In genomic region chr15:76368135-76368588, GRCh38 we compare ENCODE assay signal across 23 cellular contexts. TPM values are rescaled to one million over a fixed set of nuclear protein-coding genes. Genes with fewer than 3 reads are reported as not detected.
A peak's percentile ranks its signal among the peaks of the same experiment; 100 is the strongest.
DNase-seq lines count a peak whose midpoint lies in the region; TF ChIP-seq lines count a peak whose summit lies in the region.
"Had no signal": no experiment of that assay in that cellular context is flagged by ENCODE, and none has a peak within 500 bp of the region (broad histone marks: within the 10 kb centered on the region; RNA-seq: fewer than 3 reads in every experiment).

No MANE protein-coding gene starts in this region.

- H3K36me3 ChIP-seq in OCI-LY3 (replicated peaks; ENCODE audit: low read depth, low read length) = no peaks in the 10 kb centered on the region
- no peaks in the 10 kb centered on the region for H3K36me3 ChIP-seq in mucosa of rectum (ENCODE audit: control insufficient read depth in 2 of 2, insufficient read depth in 2 of 2, low read length in 2 of 2)
- no peaks in the 10 kb centered on the region for H3K36me3 ChIP-seq in CD8-positive, alpha-beta memory T cell (ENCODE audit: insufficient read depth, low read length)
- no peaks in the 10 kb centered on the region for H3K36me3 ChIP-seq in smooth muscle cell (ENCODE audit: low read depth)
- H3K36me3 ChIP-seq in SK-N-SH (replicated peaks in 1 of 2; ENCODE audit: control insufficient read depth in 1 of 2, insufficient read depth in 2 of 2, low read length in 1 of 2) = peaks cover 0 to 3% of the 10 kb centered on the region in 2 experiments
- H3K36me3 ChIP-seq: HAP-1, MG63 had no signal

- H3K4me3 ChIP-seq in OCI-LY3 (ENCODE audit: low read length) (no peak overlapping the region), fibroblast of the aortic adventitia (ENCODE audit: low read depth, low read length) (peak overlapping the region; percentile 14), mucosa of rectum (ENCODE audit: low read length in 2 of 2) (peak overlapping the region; percentile 16 to 26), smooth muscle cell (no peak overlapping the region), SK-N-SH (ENCODE audit: low read depth in 2 of 2, low read length in 1 of 2) (no peak overlapping the region)
- H3K4me3 ChIP-seq in CD8-positive, alpha-beta memory T cell (ENCODE audit: low read length) = no peak overlapping the region
- H3K4me3 ChIP-seq: HAP-1, MG63, stomach, vagina had no signal

- H2AFZ ChIP-seq in OCI-LY3 (ENCODE audit: low read depth, low read length) (no peak overlapping the region), smooth muscle cell (ENCODE audit: low read depth) (no peak overlapping the region), SK-N-SH (ENCODE audit: low read depth) (no peak overlapping the region)

- no peak overlapping the region for H3K4me3 Mint-ChIP-seq in CD8-positive, alpha-beta memory T cell
- H3K4me3 Mint-ChIP-seq: activated CD4-positive, alpha-beta memory T cell treated with anti-CD3 and anti-CD28 coated beads, Interleukin-2, amount 10 ng/mL, durations not matched to agents 7 days and 5 days; activated naive CD8-positive, alpha-beta T cell treated with anti-CD3 and anti-CD28 coated beads, Interleukin-2, amount 50 U/mL, for 24 hours; brain; CD14-positive monocyte; naive thymus-derived CD4-positive, alpha-beta T cell had no signal

- H3K4me1 ChIP-seq in OCI-LY3 (ENCODE audit: low read length) (peaks cover 8% of the 10 kb centered on the region), mucosa of rectum (ENCODE audit: control insufficient read depth in 2 of 2, insufficient read depth in 2 of 2, low read length in 2 of 2) (peaks cover 19 to 25% of the 10 kb centered on the region in 2 donors), smooth muscle cell (ENCODE audit: low read depth) (no peaks in the 10 kb centered on the region), SK-N-SH (ENCODE audit: control insufficient read depth in 1 of 2, insufficient read depth in 2 of 2, low read depth in 1 of 2, low read length in 1 of 2) (no peaks in the 10 kb centered on the region)
- H3K4me1 ChIP-seq in CD8-positive, alpha-beta memory T cell (ENCODE audit: insufficient read depth, low read length) = no peaks in the 10 kb centered on the region
- H3K4me1 ChIP-seq: HAP-1 had no signal

- no peak for TF ChIP-seq CTCF in 22Rv1 (IDR thresholded peaks at IDR 0.05)
- TF ChIP-seq CTCF in OCI-LY3 (IDR thresholded peaks at IDR 0.05; ENCODE audit: low read depth, low read length) = no peak
- TF ChIP-seq CTCF in fibroblast of the aortic adventitia (IDR thresholded peaks at IDR 0.05; ENCODE audit: insufficient read depth, low read length) = no peak
- no peak for TF ChIP-seq CTCF in smooth muscle cell (IDR thresholded peaks at IDR 0.05; ENCODE audit: borderline replicate concordance, insufficient read depth, poor library complexity, severe bottlenecking)
- TF ChIP-seq CTCF in SK-N-SH (IDR thresholded peaks at IDR 0.05) = no peak

- H3K9me2 ChIP-seq in SK-N-SH = no peaks in the 10 kb centered on the region

- H3F3A ChIP-seq in smooth muscle cell (ENCODE audit: low read depth) (no peaks in the 10 kb centered on the region), SK-N-SH (replicated peaks; ENCODE audit: insufficient read depth) (no peaks in the 10 kb centered on the region)

- POLR2A ChIA-PET in CD8-positive, alpha-beta memory T cell (lab: Charles Lee) = no interaction called here
- POLR2A ChIA-PET in SK-N-SH (lab: Yijun Ruan, JAX) = no interaction called here

- DNase-seq in fibroblast of the aortic adventitia (ENCODE audit: low read depth) = peak; percentile 81
- no peak for DNase-seq in COLO668 (lab: John Stamatoyannopoulos, UW; ENCODE audit: unreplicated experiment)
- DNase-seq in CD8-positive, alpha-beta memory T cell = no peak
- DNase-seq in smooth muscle cell (lab: John Stamatoyannopoulos, UW; ENCODE audit: unreplicated experiment) = no peak
- no peak for DNase-seq in SK-N-SH
- DNase-seq: activated CD4-positive, alpha-beta memory T cell treated with anti-CD3 and anti-CD28 coated beads, Interleukin-2, amount 10 ng/mL, durations not matched to agents 7 days and 5 days; activated CD4-positive, CD25-positive, alpha-beta regulatory T cell; activated gamma-delta T cell; activated naive CD8-positive, alpha-beta T cell treated with anti-CD3 and anti-CD28 coated beads, Interleukin-2, amount 50 U/mL, for 24 hours; mammary epithelial cell; MG63; naive thymus-derived CD4-positive, alpha-beta T cell; NCI-H2171 treated with DMSO at 0.1 percent for 48 hours; NCI-H524 treated with DMSO at 0.1 percent for 48 hours; occipital lobe; stomach had no signal

- no peaks in the 10 kb centered on the region for H3K27me3 Mint-ChIP-seq in CD8-positive, alpha-beta memory T cell
- H3K27me3 Mint-ChIP-seq: activated CD4-positive, alpha-beta memory T cell treated with anti-CD3 and anti-CD28 coated beads, Interleukin-2, amount 10 ng/mL, durations not matched to agents 7 days and 5 days; activated naive CD8-positive, alpha-beta T cell treated with anti-CD3 and anti-CD28 coated beads, Interleukin-2, amount 50 U/mL, for 24 hours; naive thymus-derived CD4-positive, alpha-beta T cell had no signal

- H3K9ac ChIP-seq in OCI-LY3 (ENCODE audit: low read length) (no peak overlapping the region), mucosa of rectum (ENCODE audit: low read depth in 1 of 2, low read length in 2 of 2) (no peak overlapping the region), smooth muscle cell (ENCODE audit: low read depth) (no peak overlapping the region), SK-N-SH (no peak overlapping the region)

- H3K27ac Mint-ChIP-seq in CD8-positive, alpha-beta memory T cell = no peak overlapping the region
- H3K27ac Mint-ChIP-seq: activated CD4-positive, alpha-beta memory T cell treated with anti-CD3 and anti-CD28 coated beads, Interleukin-2, amount 10 ng/mL, durations not matched to agents 7 days and 5 days; activated naive CD8-positive, alpha-beta T cell treated with anti-CD3 and anti-CD28 coated beads, Interleukin-2, amount 50 U/mL, for 24 hours; brain; CD14-positive monocyte; naive thymus-derived CD4-positive, alpha-beta T cell had no signal

- no peaks in the 10 kb centered on the region for H3K79me2 ChIP-seq in OCI-LY3 (ENCODE audit: low read length)
- H3K79me2 ChIP-seq in smooth muscle cell (ENCODE audit: low read depth) = no peaks in the 10 kb centered on the region
- no peaks in the 10 kb centered on the region for H3K79me2 ChIP-seq in SK-N-SH (ENCODE audit: insufficient read depth)

- CTCF ChIA-PET in CD8-positive, alpha-beta memory T cell (lab: Charles Lee) = no interaction called here
- CTCF ChIA-PET in SK-N-SH (lab: Yijun Ruan, JAX) = interaction anchor here (1.0 kb wide), 1 partner anchor 12 kb away, joined by 3 read pairs; no protein-coding TSS in a partner anchor

- no peak for TF ChIP-seq RAD21 in SK-N-SH (IDR thresholded peaks at IDR 0.05; ENCODE audit: low read length)

- H3K9me3 ChIP-seq in OCI-LY3 (ENCODE audit: insufficient read depth, low read length) = no peaks in the 10 kb centered on the region
- H3K9me3 ChIP-seq in mucosa of rectum (ENCODE audit: control insufficient read depth in 2 of 2, low read length in 2 of 2) = no peaks in the 10 kb centered on the region
- no peaks in the 10 kb centered on the region for H3K9me3 ChIP-seq in CD8-positive, alpha-beta memory T cell (ENCODE audit: low read length)
- H3K9me3 ChIP-seq in smooth muscle cell (replicated peaks; ENCODE audit: low read depth) = no peaks in the 10 kb centered on the region
- no peaks in the 10 kb centered on the region for H3K9me3 ChIP-seq in SK-N-SH
- H3K9me3 ChIP-seq: HAP-1, MG63, stomach, vagina had no signal

- no peaks in the 10 kb centered on the region for H4K20me1 ChIP-seq in OCI-LY3 (ENCODE audit: insufficient read depth, low read length)
- H4K20me1 ChIP-seq in smooth muscle cell (ENCODE audit: low read depth) = no peaks in the 10 kb centered on the region
- no peaks in the 10 kb centered on the region for H4K20me1 ChIP-seq in SK-N-SH (ENCODE audit: insufficient read depth)

- WGBS in smooth muscle cell (ENCODE audit: low lambda C conversion rate) = 71% methylated on average over 10 of the region's 10 CpGs
- WGBS in SK-N-SH (ENCODE audit: low lambda C conversion rate) = 85% methylated on average over 10 of the region's 10 CpGs

- no peak for TF ChIP-seq EP300 in SK-N-SH (IDR thresholded peaks at IDR 0.05; ENCODE audit: borderline replicate concordance in 1 of 2, low read depth in 1 of 2, low read length in 1 of 2)

- H3K27ac ChIP-seq in 22Rv1 = peak overlapping the region; percentile 47
- no peak overlapping the region for H3K27ac ChIP-seq in OCI-LY3 (ENCODE audit: low read length)
- peak overlapping the region; percentile 27 to 41 for H3K27ac ChIP-seq in mucosa of rectum (ENCODE audit: low read depth in 2 of 2, low read length in 2 of 2)
- no peak overlapping the region for H3K27ac ChIP-seq in CD8-positive, alpha-beta memory T cell (ENCODE audit: low read depth, low read length)
- no peak overlapping the region for H3K27ac ChIP-seq in smooth muscle cell (ENCODE audit: low read depth)
- no peak overlapping the region for H3K27ac ChIP-seq in SK-N-SH (ENCODE audit: low read depth in 2 of 2, low read length in 1 of 2)
- H3K27ac ChIP-seq: vagina had no signal

- H3K4me2 ChIP-seq in OCI-LY3 (ENCODE audit: low read length) (0 out of 2 replicates have a peak overlapping the region, but pooled peaks have one; percentile 5), smooth muscle cell (no peak overlapping the region), SK-N-SH (no peak overlapping the region)

- H3K27me3 ChIP-seq in OCI-LY3 (ENCODE audit: low read depth, low read length) (no peaks in the 10 kb centered on the region), mucosa of rectum (ENCODE audit: control insufficient read depth in 2 of 2, insufficient read depth in 2 of 2, low read length in 2 of 2) (no peaks in the 10 kb centered on the region), smooth muscle cell (ENCODE audit: low read depth) (peaks cover 5% of the 10 kb centered on the region), SK-N-SH (ENCODE audit: insufficient read depth) (no peaks in the 10 kb centered on the region)
- no peaks in the 10 kb centered on the region for H3K27me3 ChIP-seq in CD8-positive, alpha-beta memory T cell (ENCODE audit: insufficient read depth, low read length, poor library complexity, severe bottlenecking)
- H3K27me3 ChIP-seq: MG63, stomach, vagina had no signal

- H3K4me1 Mint-ChIP-seq in CD8-positive, alpha-beta memory T cell = no peaks in the 10 kb centered on the region
- H3K4me1 Mint-ChIP-seq: activated CD4-positive, alpha-beta memory T cell treated with anti-CD3 and anti-CD28 coated beads, Interleukin-2, amount 10 ng/mL, durations not matched to agents 7 days and 5 days; activated naive CD8-positive, alpha-beta T cell treated with anti-CD3 and anti-CD28 coated beads, Interleukin-2, amount 50 U/mL, for 24 hours; brain; CD14-positive monocyte; naive thymus-derived CD4-positive, alpha-beta T cell had no signal

- no peaks in the 10 kb centered on the region for H3K9me3 Mint-ChIP-seq in CD8-positive, alpha-beta memory T cell
- H3K9me3 Mint-ChIP-seq: activated CD4-positive, alpha-beta memory T cell treated with anti-CD3 and anti-CD28 coated beads, Interleukin-2, amount 10 ng/mL, durations not matched to agents 7 days and 5 days; activated naive CD8-positive, alpha-beta T cell treated with anti-CD3 and anti-CD28 coated beads, Interleukin-2, amount 50 U/mL, for 24 hours; brain; CD14-positive monocyte; naive thymus-derived CD4-positive, alpha-beta T cell had no signal

- peaks cover 7 to 19% (median 15%) of the 10 kb centered on the region in 3 donors for H3K36me3 Mint-ChIP-seq in CD8-positive, alpha-beta memory T cell

RNA-seq across cellular contexts. Expression of gene ISL2, which starts 31.6 kb away (rescaled TPM):
- 0.45 TPM in 1 of 2 replicates, not detected in the other for total RNA-seq in fibroblast of the aortic adventitia (ENCODE audit: low replicate concordance)
- total RNA-seq in CD8-positive, alpha-beta memory T cell = under 1 TPM; 0.15 to 0.22 TPM
- polyA plus RNA-seq in CD8-positive, alpha-beta memory T cell = not detected
- 0.22 and 0.45 TPM in 2 replicates for total RNA-seq in smooth muscle cell
- 0.35 TPM in 1 of 2 replicates, not detected in the other for polyA plus RNA-seq in smooth muscle cell
- 3.5 and 6.0 TPM in 2 replicates for polyA plus RNA-seq in SK-N-SH (2012; rRNA removed)
- polyA plus RNA-seq in SK-N-SH (2012; cell fraction: cytosol; rRNA removed) = 2.2 and 3.2 TPM in 2 replicates
- polyA plus RNA-seq in SK-N-SH (2012; cell fraction: nucleus; rRNA removed) = 23.1 and 25.6 TPM in 2 replicates
- total RNA-seq: mammary epithelial cell, occipital lobe had no signal
- polyA plus RNA-seq: naive thymus-derived CD4-positive, alpha-beta T cell had no signal

RNA-seq across cellular contexts. Expression of gene ETFA, which starts 56.9 kb away (rescaled TPM):
- 56.1 and 87.8 TPM in 2 replicates for total RNA-seq in fibroblast of the aortic adventitia (ENCODE audit: low replicate concordance)
- total RNA-seq in CD8-positive, alpha-beta memory T cell = 100 to 1,000 TPM; 176 to 178 TPM
- polyA plus RNA-seq in CD8-positive, alpha-beta memory T cell = 122 TPM
- 79.4 and 98.0 TPM in 2 replicates for total RNA-seq in smooth muscle cell
- polyA plus RNA-seq in smooth muscle cell = 110 and 119 TPM in 2 replicates
- 122 and 164 TPM in 2 replicates for polyA plus RNA-seq in SK-N-SH (2012; rRNA removed)
- polyA plus RNA-seq in SK-N-SH (2012; cell fraction: cytosol; rRNA removed) = 172 and 191 TPM in 2 replicates
- polyA plus RNA-seq in SK-N-SH (2012; cell fraction: nucleus; rRNA removed) = 45.2 and 94.3 TPM in 2 replicates

Comparison
In these comparisons a context has a peak if more than half of its experiments do, and no peak if none do; other contexts are left out.
1. H3K27ac ChIP-seq: peak in 22Rv1 (single experiment) and mucosa of rectum (2 of 2); none in OCI-LY3 (single experiment), CD8-positive, alpha-beta memory T cell (single experiment), smooth muscle cell (single experiment) and SK-N-SH (0 of 2).
2. H3K4me3 ChIP-seq: peak in fibroblast of the aortic adventitia (single experiment) and mucosa of rectum (2 of 2); none in OCI-LY3 (single experiment), CD8-positive, alpha-beta memory T cell (single experiment), smooth muscle cell (single experiment) and SK-N-SH (0 of 2).